8 cellular contexts compared by ENCODE assay signal in genomic region chr5:149853019-149853648, GRCh38.
DNase-seq lines count a peak whose midpoint lies in the region; ATAC-seq, FAIRE-seq and TF ChIP-seq lines count a peak whose summit lies in the region.

No MANE protein-coding gene starts in this region.

- no peaks in the 10 kb centered on the region for H3K79me2 ChIP-seq in keratinocyte (ENCODE audit: control insufficient read depth, insufficient read depth, low read length)

- H3K27me3 ChIP-seq in CD8-positive, alpha-beta T cell (ENCODE audit: insufficient read depth, low read length) = no peaks in the 10 kb centered on the region
- H3K27me3 ChIP-seq in HUES48 (ENCODE audit: control insufficient read depth, insufficient read depth, low read length) = no peaks in the 10 kb centered on the region
- no peaks in the 10 kb centered on the region for H3K27me3 ChIP-seq in breast epithelium
- no peaks in the 10 kb centered on the region for H3K27me3 ChIP-seq in keratinocyte (ENCODE audit: control insufficient read depth, extremely low read depth, insufficient read depth, low read length)

- no peaks in the 10 kb centered on the region for H3K4me1 Mint-ChIP-seq in CD8-positive, alpha-beta T cell (ENCODE audit: low read depth)

- dilution Hi-C loops in keratinocyte (cut with MboI; ENCODE audit: extremely low pct_ligation_motif_present, low sequenced_read_pairs) = loop anchor here (25.0 kb wide), 1 partner anchor 109 kb away; the partner anchor contains the start of gene SLC26A2

- intact Hi-C loops in CD8-positive, alpha-beta T cell (cut with DNase I, micrococcal nuclease) = loop anchor here (1.0 kb wide), 2 partner anchors 137 to 217 kb away; no protein-coding TSS in a partner anchor
- intact Hi-C loops in breast epithelium (cut with DNase I; ENCODE audit: low total_unique reads) = no loop called here

- H4K20me1 ChIP-seq in keratinocyte (ENCODE audit: control insufficient read depth, extremely low read depth, insufficient read depth, low read length) = no peaks in the 10 kb centered on the region

- H3K27ac Mint-ChIP-seq in CD8-positive, alpha-beta T cell = no peak overlapping the region

- TF ChIP-seq CTCF in CD8-positive, alpha-beta T cell (IDR thresholded peaks at IDR 0.05) = peak; percentile 61
- TF ChIP-seq CTCF in breast epithelium (IDR thresholded peaks at IDR 0.05) (peak; percentile 70 to 77 (median 77)), keratinocyte (optimal IDR thresholded peaks at IDR 0.05 in 1 of 3, IDR thresholded peaks at IDR 0.05 in 1 of 3, conservative IDR thresholded peaks at IDR 0.05 in 1 of 3; ENCODE audit: extremely low read depth in 1 of 3, insufficient read depth in 2 of 3, low read length in 3 of 3) (peak; percentile 89 to 95 (median 95))

- no peak overlapping the region for H2AFZ ChIP-seq in keratinocyte (ENCODE audit: control insufficient read depth, low read length)

- no peak overlapping the region for H3K4me2 ChIP-seq in keratinocyte (ENCODE audit: control insufficient read depth, extremely low read depth, insufficient read depth, low read depth, low read length)

- no peak overlapping the region for H3K4me3 Mint-ChIP-seq in CD8-positive, alpha-beta T cell

- H3K9ac ChIP-seq in HUES48 (ENCODE audit: low read depth, low read length) = no peak overlapping the region
- no peak overlapping the region for H3K9ac ChIP-seq in keratinocyte (ENCODE audit: control insufficient read depth, extremely low read depth, insufficient read depth, low read length)

- CTCF ChIA-PET in CD8-positive, alpha-beta T cell (lab: Charles Lee) = interaction anchor here (0.7 to 5.1 kb wide), 27 partner anchors 9 to 230 kb away, joined by 3 to 37 read pairs (median 6); no protein-coding TSS in a partner anchor

- H3K36me3 ChIP-seq in CD8-positive, alpha-beta T cell (ENCODE audit: insufficient read depth, low read length) = no peaks in the 10 kb centered on the region
- H3K36me3 ChIP-seq in HUES48 (ENCODE audit: control insufficient read depth, insufficient read depth, low read length) (peaks cover 4% of the 10 kb centered on the region), breast epithelium (no peaks in the 10 kb centered on the region), keratinocyte (ENCODE audit: control insufficient read depth in 2 of 2, extremely low read depth in 1 of 2, insufficient read depth in 2 of 2, low read length in 2 of 2) (peaks cover 0 to 8% of the 10 kb centered on the region in 2 experiments)

- H3K9me3 Mint-ChIP-seq in CD8-positive, alpha-beta T cell = no peaks in the 10 kb centered on the region

- no peak overlapping the region for H3K27ac ChIP-seq in CD8-positive, alpha-beta T cell (ENCODE audit: low read depth, low read length)
- H3K27ac ChIP-seq in HUES48 (ENCODE audit: low read depth, low read length) (peak overlapping the region; percentile 23), breast epithelium (no peak overlapping the region), keratinocyte (ENCODE audit: control insufficient read depth, insufficient read depth, low read length) (no peak overlapping the region)

- no peak for TF ChIP-seq POLR2A in breast epithelium (IDR thresholded peaks at IDR 0.05)

- H3K27me3 Mint-ChIP-seq in CD8-positive, alpha-beta T cell (ENCODE audit: low read depth) = no peaks in the 10 kb centered on the region

- H3K36me3 Mint-ChIP-seq in CD8-positive, alpha-beta T cell = peaks cover 26% of the 10 kb centered on the region

- no peaks in the 10 kb centered on the region for H3K9me1 ChIP-seq in keratinocyte (ENCODE audit: control insufficient read depth, extremely low read depth, insufficient read depth, low read length)

- H3K4me3 ChIP-seq in CD8-positive, alpha-beta T cell (ENCODE audit: low read depth, low read length) = no peak overlapping the region
- H3K4me3 ChIP-seq in HUES48 (ENCODE audit: low read depth, low read length) (no peak overlapping the region), breast epithelium (no peak overlapping the region), keratinocyte (ENCODE audit: control insufficient read depth in 2 of 3, extremely low read depth in 1 of 3, insufficient read depth in 2 of 3, low read depth in 1 of 3, low read length in 3 of 3) (no peak overlapping the region)

- ATAC-seq in CD8-positive, alpha-beta T cell = no peak

- POLR2A ChIA-PET in CD8-positive, alpha-beta T cell (lab: Charles Lee) = no interaction called here

- H3K9me3 ChIP-seq in CD8-positive, alpha-beta T cell (ENCODE audit: low read length) = no peaks in the 10 kb centered on the region
- no peaks in the 10 kb centered on the region for H3K9me3 ChIP-seq in HUES48 (ENCODE audit: control insufficient read depth, insufficient read depth, low read length)
- no peaks in the 10 kb centered on the region for H3K9me3 ChIP-seq in breast epithelium
- H3K9me3 ChIP-seq in keratinocyte (ENCODE audit: control insufficient read depth, low read depth, low read length) = no peaks in the 10 kb centered on the region

- H3K4me1 ChIP-seq in CD8-positive, alpha-beta T cell (ENCODE audit: insufficient read depth, low read length) = no peaks in the 10 kb centered on the region
- H3K4me1 ChIP-seq in HUES48 (ENCODE audit: control insufficient read depth, insufficient read depth, low read length) (peaks cover 3% of the 10 kb centered on the region; the same call in 1 of the 2 replicates), breast epithelium (peaks cover 0 to 9% of the 10 kb centered on the region in 2 donors), keratinocyte (ENCODE audit: control insufficient read depth, extremely low read depth, insufficient read depth, low read length) (no peaks in the 10 kb centered on the region)

- FAIRE-seq in keratinocyte (lab: Jason Lieb, UNC) = peak; percentile 88

- peak in 5 of 7 experiments; percentile 13 to 57 (median 37) for DNase-seq in CD8-positive, alpha-beta T cell
- DNase-seq in GM19240 (ENCODE audit: insufficient read length, low spot score) (peak; percentile 69), SW480 (ENCODE audit: low spot score) (peak; percentile 68), breast epithelium (ENCODE audit: low spot score in 2 of 2) (peak; percentile 61 to 62), keratinocyte (ENCODE audit: low read depth, low spot score) (no peak), NCI-H187 treated with DMSO at 0.1 percent for 48 hours (lab: John Stamatoyannopoulos, UW) (no peak)
- DNase-seq in stimulated activated CD4-positive, alpha-beta T cell treated with anti-CD3 and anti-CD28 coated beads, Interleukin-15, amount 100 ng/mL, for 24 hours = peak; percentile 63

Comparison
In these comparisons a context has a peak if more than half of its experiments do, and no peak if none do; other contexts are left out.
1. DNase-seq: peak in CD8-positive, alpha-beta T cell (5 of 7), GM19240 (single experiment), SW480 (single experiment), breast epithelium (2 of 2) and stimulated activated CD4-positive, alpha-beta T cell treated with anti-CD3 and anti-CD28 coated beads, Interleukin-15, amount 100 ng/mL, for 24 hours (single experiment); none in keratinocyte (single experiment) and NCI-H187 treated with DMSO at 0.1 percent for 48 hours (single experiment).
2. Peak in every context shown above with its lines, with median percentiles within 50 percentile points of each other: CTCF ChIP-seq.